8 cellular contexts compared by ENCODE assay signal in the genomic region with DNA sequence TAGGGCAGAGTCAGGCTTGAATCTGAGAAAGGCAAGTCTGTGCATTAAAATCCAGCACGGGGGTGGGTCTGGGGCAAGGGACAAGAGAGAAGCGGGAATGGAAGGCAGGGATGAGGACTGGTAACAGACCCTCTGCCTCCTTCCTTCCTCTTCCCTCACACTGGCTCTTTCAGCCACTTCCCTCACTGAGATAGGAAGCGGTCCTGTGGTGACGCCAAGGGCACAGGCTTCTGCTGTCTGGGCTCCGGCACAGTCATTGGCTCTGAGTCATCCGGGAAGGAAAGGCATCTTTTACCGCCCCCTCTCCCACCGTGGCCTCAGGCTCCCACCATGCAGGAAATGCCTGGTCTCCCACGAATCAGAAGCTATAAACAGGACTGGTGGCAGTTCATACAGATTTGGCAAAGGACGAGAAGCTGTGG.
A peak's percentile ranks its signal among the peaks of the same experiment; 100 is the strongest.
DNase-seq lines count a peak whose midpoint lies in the region; ATAC-seq and TF ChIP-seq lines count a peak whose summit lies in the region.

No MANE protein-coding gene starts in this region.

- no peaks in the 10 kb centered on the region for H3K9me3 ChIP-seq in psoas muscle

- ATAC-seq in psoas muscle (peak in 3 of 4 donors; percentile 32 to 46 (median 34)), GM21786 (IDR thresholded peaks at IDR 0.05; ENCODE audit: unreplicated experiment) (no peak)

- DNase-seq in activated gamma-delta T cell treated with anti-CD3 and anti-CD28 coated beads, Interleukin-2, amount 50 U/mL, for 16 hours (ENCODE audit: low read depth), result peak; percentile 2
- DNase-seq in activated gamma-delta T cell (lab: John Stamatoyannopoulos, UW), result no peak
- DNase-seq in activated CD8-positive, alpha-beta memory T cell treated with anti-CD3 and anti-CD28 coated beads, Interleukin-2, amount 50 U/mL, for 48 hours, result peak; percentile 66
- DNase-seq in foreskin fibroblast, result peak; percentile 95 to 96
- DNase-seq in psoas muscle, result peak; percentile 50 to 60
- DNase-seq in COR-L47 (lab: John Stamatoyannopoulos, UW), result no peak
- no peak for DNase-seq in HT-29 (ENCODE audit: low spot score)

- H3K27me3 ChIP-seq in psoas muscle (ENCODE audit: insufficient read depth in 3 of 3, low read length in 2 of 3), result no peaks in the 10 kb centered on the region

- H3K4me1 ChIP-seq in psoas muscle, result peaks cover 35% of the 10 kb centered on the region

- no peaks in the 10 kb centered on the region for H3K36me3 ChIP-seq in psoas muscle (ENCODE audit: insufficient read depth in 1 of 2, low read depth in 1 of 2)

- no peak for TF ChIP-seq CTCF in foreskin fibroblast (IDR thresholded peaks at IDR 0.05; ENCODE audit: low read depth, low read length)
- no peak for TF ChIP-seq CTCF in psoas muscle (IDR thresholded peaks at IDR 0.05)

- H3K4me3 ChIP-seq in foreskin fibroblast (ENCODE audit: low read depth in 1 of 2, low read length in 2 of 2), result no peak overlapping the region
- no peak overlapping the region for H3K4me3 ChIP-seq in psoas muscle

- intact Hi-C loops in psoas muscle (cut with DNase I), result loop anchor here in 1 of 2 donors (10.0 kb wide), 1 partner anchor 135 kb away; no protein-coding TSS in a partner anchor

- 66 to 73% (median 72%) methylated on average over 10 of the region's 10 CpGs for WGBS in psoas muscle, 3 donors

- no peak overlapping the region for H3K27ac ChIP-seq in psoas muscle

Comparison
In these comparisons a context has a peak if more than half of its experiments do, and no peak if none do; other contexts are left out.
1. DNase-seq: peak in activated gamma-delta T cell treated with anti-CD3 and anti-CD28 coated beads, Interleukin-2, amount 50 U/mL, for 16 hours (single experiment), activated CD8-positive, alpha-beta memory T cell treated with anti-CD3 and anti-CD28 coated beads, Interleukin-2, amount 50 U/mL, for 48 hours (single experiment), foreskin fibroblast (2 of 2) and psoas muscle (2 of 2); none in activated gamma-delta T cell (single experiment), COR-L47 (single experiment) and HT-29 (single experiment).